ENCODE assay signal across 1 cellular context in genomic region chr10:50416885-50417284, GRCh38.
TF ChIP-seq lines count a peak whose summit lies in the region.

No MANE protein-coding gene starts in this region.

TF ChIP-seq in HCT116, 20 proteins besides CTCF, POLR2A, EP300 and RAD21 (continued from another document):
- TF ChIP-seq ZBTB33 (IDR thresholded peaks at IDR 0.05; ENCODE audit: extremely low read depth, insufficient replicate concordance, low read length) (no peak), CBX3 (IDR thresholded peaks at IDR 0.05; ENCODE audit: low read depth) (no peak), ELF1 (IDR thresholded peaks at IDR 0.05; ENCODE audit: borderline replicate concordance, low read depth) (no peak)
- TF ChIP-seq, protein P1, sequence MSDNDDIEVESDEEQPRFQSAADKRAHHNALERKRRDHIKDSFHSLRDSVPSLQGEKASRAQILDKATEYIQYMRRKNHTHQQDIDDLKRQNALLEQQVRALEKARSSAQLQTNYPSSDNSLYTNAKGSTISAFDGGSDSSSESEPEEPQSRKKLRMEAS (IDR thresholded peaks at IDR 0.05): no peak
TF ChIP-seq in HCT116: peak in this region for 0.
